In genomic region chr5:4275232-4275631, GRCh38 we compare ENCODE assay signal across 14 cellular contexts.
"Had no signal": no experiment of that assay in that cellular context is flagged by ENCODE, and none has a peak within 500 bp of the region (broad histone marks: within the 10 kb centered on the region; RNA-seq: fewer than 3 reads in every experiment).

No MANE protein-coding gene starts in this region.

- H3K36me3 Mint-ChIP-seq: activated naive CD8-positive, alpha-beta T cell treated with anti-CD3 and anti-CD28 coated beads for 36 hours; stimulated activated effector memory CD8-positive, alpha-beta T cell treated with anti-CD3 and anti-CD28 coated beads, Interleukin-12 subunit alpha, Interleukin-12 subunit beta, amount 100 ng/mL, for 72 hours had no signal

- H3K27me3 ChIP-seq: body of pancreas, colonic mucosa, esophagus muscularis mucosa, pancreas had no signal

- H3K36me3 ChIP-seq: colonic mucosa, esophagus muscularis mucosa, pancreas had no signal

- H3K4me1 Mint-ChIP-seq: activated naive CD8-positive, alpha-beta T cell treated with anti-CD3 and anti-CD28 coated beads for 36 hours; naive thymus-derived CD8-positive, alpha-beta T cell; stimulated activated effector memory CD8-positive, alpha-beta T cell treated with anti-CD3 and anti-CD28 coated beads, Interleukin-12 subunit alpha, Interleukin-12 subunit beta, amount 100 ng/mL, for 72 hours had no signal

- ATAC-seq: body of pancreas; left lobe of liver; mucosa of descending colon; naive thymus-derived CD8-positive, alpha-beta T cell; pancreas; stimulated activated effector memory CD8-positive, alpha-beta T cell treated with anti-CD3 and anti-CD28 coated beads, Interleukin-12 subunit alpha, Interleukin-12 subunit beta, amount 100 ng/mL, for 72 hours had no signal

- H3K27me3 Mint-ChIP-seq: activated naive CD8-positive, alpha-beta T cell treated with anti-CD3 and anti-CD28 coated beads for 36 hours; naive thymus-derived CD8-positive, alpha-beta T cell had no signal

- DNase-seq: activated CD4-positive, alpha-beta T cell treated with anti-CD3 and anti-CD28 coated beads, Interleukin-2, amount 50 U/mL, for 1 hour; activated CD8-positive, alpha-beta memory T cell treated with anti-CD3 and anti-CD28 coated beads for 24 hours; activated gamma-delta T cell treated with Interleukin-2 at 50 U/mL for 16 hours; activated naive CD8-positive, alpha-beta T cell treated with anti-CD3 and anti-CD28 coated beads for 36 hours; amygdala; body of pancreas; central memory CD4-positive, alpha-beta T cell; colonic mucosa; mucosa of descending colon; naive thymus-derived CD8-positive, alpha-beta T cell; pancreas had no signal

- H3K9me3 ChIP-seq: body of pancreas, colonic mucosa, pancreas had no signal

- H3K27ac Mint-ChIP-seq: activated naive CD8-positive, alpha-beta T cell treated with anti-CD3 and anti-CD28 coated beads for 36 hours; naive thymus-derived CD8-positive, alpha-beta T cell; stimulated activated effector memory CD8-positive, alpha-beta T cell treated with anti-CD3 and anti-CD28 coated beads, Interleukin-12 subunit alpha, Interleukin-12 subunit beta, amount 100 ng/mL, for 72 hours had no signal

- H3K4me1 ChIP-seq: body of pancreas, colonic mucosa, esophagus muscularis mucosa, pancreas had no signal

- H3K4me3 ChIP-seq: body of pancreas, colonic mucosa, esophagus muscularis mucosa, mucosa of descending colon, pancreas had no signal

- H3K4me3 Mint-ChIP-seq: activated naive CD8-positive, alpha-beta T cell treated with anti-CD3 and anti-CD28 coated beads for 36 hours; naive thymus-derived CD8-positive, alpha-beta T cell; stimulated activated effector memory CD8-positive, alpha-beta T cell treated with anti-CD3 and anti-CD28 coated beads, Interleukin-12 subunit alpha, Interleukin-12 subunit beta, amount 100 ng/mL, for 72 hours had no signal

- H3K27ac ChIP-seq: body of pancreas, colonic mucosa, esophagus muscularis mucosa, pancreas had no signal
